Comparison of ENCODE assay signal across 8 cellular contexts in the genomic region with DNA sequence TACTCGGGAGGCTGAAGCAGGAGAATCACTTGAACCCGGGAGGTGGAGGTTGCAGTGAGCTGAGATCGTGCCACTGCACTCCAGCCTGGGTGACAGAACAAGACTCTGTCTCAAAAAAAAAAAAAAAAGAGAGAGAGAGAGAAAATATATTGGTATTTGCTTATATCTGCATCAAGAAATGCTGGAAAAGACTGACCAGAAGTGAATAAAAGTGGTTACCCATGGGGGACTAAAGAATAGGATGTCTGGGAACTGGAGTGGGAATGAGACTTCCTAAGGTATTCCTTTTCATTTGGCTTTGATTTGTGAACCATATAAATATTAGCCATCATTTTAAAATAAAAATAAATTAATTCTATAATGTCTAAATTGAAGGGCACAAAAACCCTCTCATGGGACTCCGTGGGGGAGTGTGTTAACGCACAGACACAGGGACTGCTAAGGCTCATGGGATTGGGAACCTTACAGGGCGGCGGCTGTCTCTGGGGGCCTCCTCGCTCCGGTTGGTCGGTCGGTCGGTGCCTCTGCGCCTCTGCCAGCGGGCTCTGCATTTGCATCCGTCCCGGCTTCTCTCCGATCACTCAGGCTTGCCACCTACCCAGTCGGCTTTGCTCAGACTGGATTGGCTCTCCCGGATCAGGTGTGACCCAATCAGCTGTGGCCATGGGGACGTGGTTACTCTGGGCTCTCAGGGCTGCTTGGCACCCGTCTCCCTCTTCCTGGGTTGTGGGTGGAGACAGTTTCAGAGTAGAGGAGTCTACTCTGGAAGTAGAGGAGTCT. TPM values are rescaled to one million over a fixed set of nuclear protein-coding genes. Genes with fewer than 3 reads are reported as not detected.
DNase-seq lines count a peak whose midpoint lies in the region; ATAC-seq and TF ChIP-seq lines count a peak whose summit lies in the region.

No MANE protein-coding gene starts in this region.

- H3K4me3 Mint-ChIP-seq in endothelial cell (ENCODE audit: unreplicated experiment) (no peak overlapping the region), mesothelial cell of epicardium (peak overlapping the region; percentile 61)

- peak; percentile 90 for DNase-seq in GM12865 (ENCODE audit: low read depth)
- peak; percentile 30 for DNase-seq in NCI-H446 treated with DMSO at 0.1 percent for 48 hours (lab: John Stamatoyannopoulos, UW)
- DNase-seq in activated CD8-positive, alpha-beta memory T cell treated with anti-CD3 and anti-CD28 coated beads, Interleukin-2, amount 50 U/mL, for 1 hour (ENCODE audit: extremely low read depth) = peak; percentile 18
- DNase-seq in endothelial cell (ENCODE audit: low spot score) = peak; percentile 23
- peak in 1 of 2 experiments; percentile 59 for DNase-seq in mesothelial cell of epicardium (ENCODE audit: low spot score in 2 of 2, unreplicated experiment in 2 of 2)
- peak; percentile 30 for DNase-seq in stimulated activated CD8-positive, alpha-beta memory T cell treated with anti-CD3 and anti-CD28 coated beads, Interleukin-15, amount 100 ng/mL, for 24 hours (ENCODE audit: low read depth)
- no peak for DNase-seq in GF-D8 (lab: John Stamatoyannopoulos, UW)

- peak overlapping the region; percentile 42 for H3K4me3 ChIP-seq in GM12865 (ENCODE audit: low read depth, low read length)

- H3K27me3 Mint-ChIP-seq in endothelial cell (ENCODE audit: unreplicated experiment) = peaks cover 1% of the 10 kb centered on the region
- H3K27me3 Mint-ChIP-seq in mesothelial cell of epicardium (ENCODE audit: low read depth) = no peaks in the 10 kb centered on the region

- H3K36me3 Mint-ChIP-seq in endothelial cell (ENCODE audit: low read depth, unreplicated experiment) = no peaks in the 10 kb centered on the region
- H3K36me3 Mint-ChIP-seq in mesothelial cell of epicardium = no peaks in the 10 kb centered on the region

- peaks cover 4% of the 10 kb centered on the region for H3K4me1 Mint-ChIP-seq in endothelial cell (ENCODE audit: unreplicated experiment)
- H3K4me1 Mint-ChIP-seq in mesothelial cell of epicardium = peaks cover 10% of the 10 kb centered on the region

- H3K27ac Mint-ChIP-seq in endothelial cell (ENCODE audit: unreplicated experiment) (no peak overlapping the region), mesothelial cell of epicardium (no peak overlapping the region)

- ATAC-seq in HG03025 (IDR thresholded peaks at IDR 0.05; ENCODE audit: low FRiP score, unreplicated experiment) = peak; percentile 85

- H3K9me3 Mint-ChIP-seq in endothelial cell (ENCODE audit: unreplicated experiment) = no peaks in the 10 kb centered on the region
- no peaks in the 10 kb centered on the region for H3K9me3 Mint-ChIP-seq in mesothelial cell of epicardium

- TF ChIP-seq CTCF in GM12865 (IDR thresholded peaks at IDR 0.05; ENCODE audit: insufficient read depth, low read depth, low read length, missing control alignments) (no peak), endothelial cell (IDR thresholded peaks at IDR 0.05; ENCODE audit: unreplicated experiment) (no peak), mesothelial cell of epicardium (IDR thresholded peaks at IDR 0.05; ENCODE audit: unreplicated experiment) (no peak)

RNA-seq across cellular contexts. Expression of a gene that starts 12.7 kb away (rescaled TPM):
- total RNA-seq in endothelial cell (ENCODE audit: unreplicated experiment) (140 TPM), mesothelial cell of epicardium (301 to 312 TPM (median 307 TPM) in 3 replicates)
